ENCODE assay signal across 1 cellular context in the genomic region with DNA sequence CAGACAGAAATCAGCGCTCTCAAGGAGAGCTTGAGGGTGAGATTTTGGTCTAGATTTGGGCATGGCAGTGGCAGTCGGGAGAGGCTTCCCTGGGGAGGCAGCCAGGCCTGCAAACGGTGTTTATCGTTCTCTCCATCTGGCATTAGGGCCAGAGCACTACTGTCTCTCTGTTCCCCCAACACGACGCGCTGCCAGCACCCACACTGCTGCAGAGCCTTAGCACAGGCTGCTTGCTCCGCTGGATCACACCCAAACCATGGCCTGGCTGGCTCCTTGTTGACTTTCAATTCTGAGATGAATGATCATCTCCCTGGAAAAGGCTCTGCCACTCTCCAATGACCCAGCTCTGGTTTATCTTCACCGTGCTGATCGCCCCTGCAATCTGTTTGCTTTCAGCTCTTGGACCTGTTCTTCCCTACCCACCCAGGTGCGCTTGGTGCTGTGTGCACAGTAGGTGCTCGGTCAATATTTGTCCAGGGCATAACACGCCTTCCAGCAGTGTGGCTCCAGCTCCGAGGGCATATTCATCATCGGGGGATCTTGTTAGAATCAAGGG.
TF ChIP-seq lines count a peak whose summit lies in the region.

No MANE protein-coding gene starts in this region.

TF ChIP-seq in GM23338, 12 proteins besides CTCF, POLR2A, EP300 and RAD21 (continued from another document):
- TF ChIP-seq REST (IDR thresholded peaks at IDR 0.05; ENCODE audit: unreplicated experiment) (no peak), NANOG (IDR thresholded peaks at IDR 0.05; ENCODE audit: borderline replicate concordance) (no peak), CREB1 (CRISPR knock-in tag; IDR thresholded peaks at IDR 0.05; ENCODE audit: low read depth) (no peak), ETS1 (IDR thresholded peaks at IDR 0.05) (no peak), JUNB (IDR thresholded peaks at IDR 0.05; ENCODE audit: unreplicated experiment) (no peak), ZNF114 (CRISPR knock-in tag; IDR thresholded peaks at IDR 0.05) (no peak), EZH2 (IDR thresholded peaks at IDR 0.05; ENCODE audit: low read depth, unreplicated experiment) (no peak), ZNF331 (CRISPR knock-in tag; IDR thresholded peaks at IDR 0.05; ENCODE audit: low read depth) (no peak), POLR2AphosphoS5 (IDR thresholded peaks at IDR 0.05; ENCODE audit: low read depth) (no peak), EZH2phosphoT487 (IDR thresholded peaks at IDR 0.05; ENCODE audit: unreplicated experiment) (no peak)
- TF ChIP-seq, protein P1, sequence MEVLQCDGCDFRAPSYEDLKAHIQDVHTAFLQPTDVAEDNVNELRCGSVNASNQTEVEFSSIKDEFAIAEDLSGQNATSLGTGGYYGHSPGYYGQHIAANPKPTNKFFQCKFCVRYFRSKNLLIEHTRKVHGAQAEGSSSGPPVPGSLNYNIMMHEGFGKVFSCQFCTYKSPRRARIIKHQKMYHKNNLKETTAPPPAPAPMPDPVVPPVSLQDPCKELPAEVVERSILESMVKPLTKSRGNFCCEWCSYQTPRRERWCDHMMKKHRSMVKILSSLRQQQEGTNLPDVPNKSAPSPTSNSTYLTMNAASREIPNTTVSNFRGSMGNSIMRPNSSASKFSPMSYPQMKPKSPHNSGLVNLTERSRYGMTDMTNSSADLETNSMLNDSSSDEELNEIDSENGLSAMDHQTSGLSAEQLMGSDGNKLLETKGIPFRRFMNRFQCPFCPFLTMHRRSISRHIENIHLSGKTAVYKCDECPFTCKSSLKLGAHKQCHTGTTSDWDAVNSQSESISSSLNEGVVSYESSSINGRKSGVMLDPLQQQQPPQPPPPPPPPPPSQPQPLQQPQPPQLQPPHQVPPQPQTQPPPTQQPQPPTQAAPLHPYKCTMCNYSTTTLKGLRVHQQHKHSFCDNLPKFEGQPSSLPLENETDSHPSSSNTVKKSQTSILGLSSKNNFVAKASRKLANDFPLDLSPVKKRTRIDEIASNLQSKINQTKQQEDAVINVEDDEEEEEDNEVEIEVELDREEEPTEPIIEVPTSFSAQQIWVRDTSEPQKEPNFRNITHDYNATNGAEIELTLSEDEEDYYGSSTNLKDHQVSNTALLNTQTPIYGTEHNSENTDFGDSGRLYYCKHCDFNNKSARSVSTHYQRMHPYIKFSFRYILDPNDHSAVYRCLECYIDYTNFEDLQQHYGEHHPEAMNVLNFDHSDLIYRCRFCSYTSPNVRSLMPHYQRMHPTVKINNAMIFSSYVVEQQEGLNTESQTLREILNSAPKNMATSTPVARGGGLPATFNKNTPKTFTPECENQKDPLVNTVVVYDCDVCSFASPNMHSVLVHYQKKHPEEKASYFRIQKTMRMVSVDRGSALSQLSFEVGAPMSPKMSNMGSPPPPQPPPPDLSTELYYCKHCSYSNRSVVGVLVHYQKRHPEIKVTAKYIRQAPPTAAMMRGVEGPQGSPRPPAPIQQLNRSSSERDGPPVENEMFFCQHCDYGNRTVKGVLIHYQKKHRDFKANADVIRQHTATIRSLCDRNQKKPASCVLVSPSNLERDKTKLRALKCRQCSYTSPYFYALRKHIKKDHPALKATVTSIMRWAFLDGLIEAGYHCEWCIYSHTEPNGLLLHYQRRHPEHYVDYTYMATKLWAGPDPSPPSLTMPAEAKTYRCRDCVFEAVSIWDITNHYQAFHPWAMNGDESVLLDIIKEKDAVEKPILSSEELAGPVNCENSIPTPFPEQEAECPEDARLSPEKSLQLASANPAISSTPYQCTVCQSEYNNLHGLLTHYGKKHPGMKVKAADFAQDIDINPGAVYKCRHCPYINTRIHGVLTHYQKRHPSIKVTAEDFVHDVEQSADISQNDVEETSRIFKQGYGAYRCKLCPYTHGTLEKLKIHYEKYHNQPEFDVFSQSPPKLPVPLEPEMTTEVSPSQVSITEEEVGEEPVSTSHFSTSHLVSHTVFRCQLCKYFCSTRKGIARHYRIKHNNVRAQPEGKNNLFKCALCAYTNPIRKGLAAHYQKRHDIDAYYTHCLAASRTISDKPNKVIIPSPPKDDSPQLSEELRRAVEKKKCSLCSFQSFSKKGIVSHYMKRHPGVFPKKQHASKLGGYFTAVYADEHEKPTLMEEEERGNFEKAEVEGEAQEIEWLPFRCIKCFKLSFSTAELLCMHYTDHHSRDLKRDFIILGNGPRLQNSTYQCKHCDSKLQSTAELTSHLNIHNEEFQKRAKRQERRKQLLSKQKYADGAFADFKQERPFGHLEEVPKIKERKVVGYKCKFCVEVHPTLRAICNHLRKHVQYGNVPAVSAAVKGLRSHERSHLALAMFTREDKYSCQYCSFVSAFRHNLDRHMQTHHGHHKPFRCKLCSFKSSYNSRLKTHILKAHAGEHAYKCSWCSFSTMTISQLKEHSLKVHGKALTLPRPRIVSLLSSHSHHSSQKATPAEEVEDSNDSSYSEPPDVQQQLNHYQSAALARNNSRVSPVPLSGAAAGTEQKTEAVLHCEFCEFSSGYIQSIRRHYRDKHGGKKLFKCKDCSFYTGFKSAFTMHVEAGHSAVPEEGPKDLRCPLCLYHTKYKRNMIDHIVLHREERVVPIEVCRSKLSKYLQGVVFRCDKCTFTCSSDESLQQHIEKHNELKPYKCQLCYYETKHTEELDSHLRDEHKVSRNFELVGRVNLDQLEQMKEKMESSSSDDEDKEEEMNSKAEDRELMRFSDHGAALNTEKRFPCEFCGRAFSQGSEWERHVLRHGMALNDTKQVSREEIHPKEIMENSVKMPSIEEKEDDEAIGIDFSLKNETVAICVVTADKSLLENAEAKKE (CRISPR knock-in tag; IDR thresholded peaks at IDR 0.05): no peak
